ENCODE assay signal across 32 cellular contexts in genomic region chrX:86724277-86724676, GRCh38.
"Had no signal": no experiment of that assay in that cellular context is flagged by ENCODE, and none has a peak within 500 bp of the region (broad histone marks: within the 10 kb centered on the region; RNA-seq: fewer than 3 reads in every experiment).

No MANE protein-coding gene starts in this region.

- H3K36me3 ChIP-seq: adrenal gland, brain microvascular endothelial cell, breast epithelium had no signal

- H3K4me1 ChIP-seq: adrenal gland, body of pancreas, breast epithelium had no signal

- H3K27me3 ChIP-seq: body of pancreas, brain microvascular endothelial cell had no signal

- ATAC-seq: activated CD8-positive, alpha-beta T cell treated with anti-CD3 and anti-CD28 coated beads for 36 hours; activated naive CD4-positive, alpha-beta T cell treated with anti-CD3 and anti-CD28 coated beads, Interleukin-2, amount 50 U/mL, for 72 hours; activated T-cell treated with anti-CD3 and anti-CD28 coated beads, Interleukin-2, amount 50 U/mL, for 4 hours; activated T-cell treated with anti-CD3 and anti-CD28 coated beads, Interleukin-2, amount 50 U/mL, for 72 hours; activated T-helper 17 cell treated with anti-CD3 and anti-CD28 coated beads, Interleukin-2, amount 50 U/mL, for 72 hours; body of pancreas had no signal

- FAIRE-seq: TTC549 had no signal

- H3K27ac ChIP-seq: adrenal gland, body of pancreas, brain microvascular endothelial cell, breast epithelium, VCaP had no signal

- H3K4me3 ChIP-seq: adrenal gland, body of pancreas, breast epithelium had no signal

- H3K9me3 ChIP-seq: adrenal gland, body of pancreas had no signal

- DNase-seq: activated B cell treated with CpG ODN at 0.5 μM for 24 hours; activated CD4-positive, alpha-beta memory T cell treated with anti-CD3 and anti-CD28 coated beads for 36 hours; activated CD4-positive, alpha-beta T cell treated with anti-CD3 and anti-CD28 coated beads for 4 hours; activated CD4-positive, alpha-beta T cell treated with anti-CD3 and anti-CD28 coated beads, Interleukin-2, amount 10 ng/mL, durations not matched to agents 24 days and 14 days; activated CD4-positive, alpha-beta T cell treated with anti-CD3 and anti-CD28 coated beads, Interleukin-2, amount 50 U/mL, for 1 hour; activated CD4-positive, alpha-beta T cell treated with anti-CD3 and anti-CD28 coated beads, Interleukin-2, amount 50 U/mL, for 4 hours; activated CD4-positive, CD25-positive, alpha-beta regulatory T cell treated with anti-CD3 and anti-CD28 coated beads, Interleukin-2, amount 50 U/mL, for 72 hours; activated CD8-positive, alpha-beta memory T cell treated with anti-CD3 and anti-CD28 coated beads, Interleukin-2, amount 50 U/mL, for 4 hours; activated CD8-positive, alpha-beta T cell treated with anti-CD3 and anti-CD28 coated beads for 36 hours; activated effector memory CD4-positive, alpha-beta T cell treated with anti-CD3 and anti-CD28 coated beads, Interleukin-2, amount 50 U/mL, for 16 hours; activated gamma-delta T cell treated with Interleukin-2 at 50 U/mL for 16 hours; activated naive CD4-positive, alpha-beta T cell; activated naive CD4-positive, alpha-beta T cell treated with anti-CD3 and anti-CD28 coated beads for 36 hours; activated naive CD4-positive, alpha-beta T cell treated with anti-CD3 and anti-CD28 coated beads, Interleukin-2, amount 50 U/mL, for 16 hours; activated naive CD8-positive, alpha-beta T cell treated with anti-CD3 and anti-CD28 coated beads for 36 hours; activated T-cell treated with anti-CD3 and anti-CD28 coated beads for 4 hours; activated T-cell treated with anti-CD3 and anti-CD28 coated beads, Interleukin-2, amount 50 U/mL, for 1 hour; activated T-cell treated with anti-CD3 and anti-CD28 coated beads, Interleukin-2, amount 50 U/mL, for 4 hours; activated T-cell treated with anti-CD3 and anti-CD28 coated beads, Interleukin-2, amount 50 U/mL, for 72 hours; adrenal gland; amniotic stem cell; aorta; body of pancreas; brain microvascular endothelial cell; central memory CD4-positive, alpha-beta T cell; T-helper 2 cell; T-helper 9 cell had no signal
